Comparison of ENCODE assay signal across 20 cellular contexts in genomic region chr1:245803666-245804037, GRCh38.
"Had no signal": no experiment of that assay in that cellular context is flagged by ENCODE, and none has a peak within 500 bp of the region (broad histone marks: within the 10 kb centered on the region; RNA-seq: fewer than 3 reads in every experiment).

No MANE protein-coding gene starts in this region.

- H3K27me3 Mint-ChIP-seq: memory B cell had no signal

- H3K9me3 ChIP-seq: esophagus muscularis mucosa, heart left ventricle, left lung, lower lobe of right lung had no signal

- H2AFZ ChIP-seq: hepatocyte had no signal

- H3K27me3 ChIP-seq: dorsolateral prefrontal cortex, esophagus muscularis mucosa, foreskin keratinocyte, heart left ventricle, hepatocyte, left lung had no signal

- ATAC-seq: heart left ventricle, left colon, left lung, left ventricle myocardium superior, lower lobe of right lung had no signal

- H3K36me3 ChIP-seq: esophagus muscularis mucosa, heart left ventricle, left lung, lower lobe of right lung had no signal

- H3K4me2 ChIP-seq: hepatocyte had no signal

- H3K9me3 Mint-ChIP-seq: immature natural killer cell, memory B cell had no signal

- H3K79me2 ChIP-seq: hepatocyte had no signal

- H3K27ac Mint-ChIP-seq: memory B cell had no signal

- H3K27ac ChIP-seq: coronary artery, dorsolateral prefrontal cortex, esophagus muscularis mucosa, foreskin keratinocyte, heart left ventricle, hepatocyte, left lung, lower lobe of right lung had no signal

- DNase-seq: dermis blood vessel endothelial cell; dorsolateral prefrontal cortex; effector CD4-positive, alpha-beta T cell; effector memory CD4-positive, alpha-beta T cell; heart left ventricle; hypothalamus; immature natural killer cell; kidney; kidney glomerular epithelial cell; left colon; left lung; left ventricle myocardium superior; lower lobe of right lung; mesendoderm; midbrain had no signal

- H3K4me1 ChIP-seq: esophagus muscularis mucosa, foreskin keratinocyte had no signal

- H3K4me3 ChIP-seq: coronary artery, dorsolateral prefrontal cortex, esophagus muscularis mucosa, heart left ventricle, hepatocyte, left lung, lower lobe of right lung had no signal

- H3K4me3 Mint-ChIP-seq: immature natural killer cell, memory B cell had no signal
